In the genomic region with DNA sequence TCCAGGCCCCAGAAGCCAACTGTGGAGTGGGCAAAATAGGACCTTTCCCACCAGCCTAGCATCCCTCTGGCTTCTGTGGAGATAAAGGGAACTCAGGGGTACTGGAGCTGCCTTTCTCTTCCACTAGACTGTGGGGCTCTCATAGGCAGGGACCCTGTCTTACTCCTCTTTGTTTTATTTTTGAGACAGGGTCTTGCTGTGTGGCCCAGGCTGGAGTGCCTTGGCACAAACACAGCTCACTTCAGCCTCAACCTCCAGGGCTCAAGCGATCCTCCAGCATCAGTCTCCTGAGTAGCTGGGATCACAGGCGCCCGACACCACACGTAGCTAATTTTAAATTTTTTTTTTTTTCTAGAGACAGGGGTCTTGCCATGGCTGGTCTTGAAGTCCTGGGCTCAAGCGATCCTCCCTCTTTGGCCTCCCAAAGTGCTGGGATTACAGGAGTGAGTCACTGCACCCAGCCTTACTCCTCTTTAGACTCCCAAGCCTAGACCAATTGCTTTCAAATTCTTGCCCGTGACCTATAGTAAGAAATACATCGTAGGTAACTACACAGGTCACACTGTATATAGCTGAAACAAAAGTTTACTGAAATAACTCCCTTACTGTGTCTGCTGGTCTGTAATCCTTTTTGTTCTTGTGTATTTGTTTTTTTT, we compare ENCODE assay signal across 7 cellular contexts. TPM values are rescaled to one million over a fixed set of nuclear protein-coding genes. Genes with fewer than 3 reads are reported as not detected.
DNase-seq lines count a peak whose midpoint lies in the region; ATAC-seq and TF ChIP-seq lines count a peak whose summit lies in the region.

No MANE protein-coding gene starts in this region.

- BruUV-seq in HCT116 (replicated peaks; lab: Mats Ljungman, UMichigan) = no TSS peak

- peak overlapping the region; percentile 85 for H3K4me2 ChIP-seq in HCT116 (ENCODE audit: low read length)

- ATAC-seq in HCT116 (no peak), HG03095 (IDR thresholded peaks at IDR 0.05; ENCODE audit: unreplicated experiment) (no peak), HG03457 (IDR thresholded peaks at IDR 0.05; ENCODE audit: unreplicated experiment) (no peak)
- no peak for ATAC-seq in stimulated activated naive CD8-positive, alpha-beta T cell treated with anti-CD3 and anti-CD28 coated beads, Interleukin-15, amount 100 ng/mL, for 72 hours

- H3K79me2 ChIP-seq in HCT116 (ENCODE audit: insufficient read depth, low read length) = peaks cover 72% of the 10 kb centered on the region

- intact Hi-C loops in HCT116 (cut with micrococcal nuclease) = loop anchor here (10.0 kb wide), 3 partner anchors 101 to 351 kb away; partner anchors contain the start of genes ATPAF2, GID4 and SREBF1

- CTCF ChIA-PET in HCT116 (lab: Charles Lee) = no interaction called here
- CTCF ChIA-PET in activated CD4-positive, alpha-beta memory T cell treated with anti-CD3 and anti-CD28 coated beads, Interleukin-2, amount 10 ng/mL, durations not matched to agents 7 days and 5 days (lab: Charles Lee) = interaction anchor here (0.6 to 2.0 kb wide), 3 partner anchors 128 to 349 kb away, joined by 3 to 4 read pairs (median 4); no protein-coding TSS in a partner anchor

- peaks cover 27% of the 10 kb centered on the region for H3K4me1 Mint-ChIP-seq in activated CD4-positive, alpha-beta memory T cell treated with anti-CD3 and anti-CD28 coated beads, Interleukin-2, amount 10 ng/mL, durations not matched to agents 7 days and 5 days
- peaks cover 25% of the 10 kb centered on the region for H3K4me1 Mint-ChIP-seq in glutamatergic neuron (ENCODE audit: low read depth, unreplicated experiment)
- peaks cover 53% of the 10 kb centered on the region for H3K4me1 Mint-ChIP-seq in stimulated activated naive CD8-positive, alpha-beta T cell treated with anti-CD3 and anti-CD28 coated beads, Interleukin-15, amount 100 ng/mL, for 72 hours

- H3K9me3 ChIP-seq in HCT116 (ENCODE audit: control insufficient read depth in 1 of 2, insufficient read depth in 1 of 2, low read depth in 1 of 2, low read length in 2 of 2) = no peaks in the 10 kb centered on the region

- peak overlapping the region; percentile 94 for H3K9ac ChIP-seq in HCT116 (ENCODE audit: low read length)

- H3K27ac ChIP-seq in HCT116 (ENCODE audit: low read depth, low read length) = peak overlapping the region; percentile 97

- TF ChIP-seq RAD21 in HCT116 (IDR thresholded peaks at IDR 0.05; ENCODE audit: low read depth) = no peak

- TF ChIP-seq CTCF in HCT116 (IDR thresholded peaks at IDR 0.05 in 2 of 3, conservative IDR thresholded peaks at IDR 0.05 in 1 of 3; ENCODE audit: borderline replicate concordance in 1 of 3, insufficient read depth in 1 of 3, low read depth in 2 of 3, low read length in 2 of 3) (no peak), glutamatergic neuron (IDR thresholded peaks at IDR 0.05; ENCODE audit: partially characterized antibody, unreplicated experiment) (no peak)

- H3K27ac Mint-ChIP-seq in activated CD4-positive, alpha-beta memory T cell treated with anti-CD3 and anti-CD28 coated beads, Interleukin-2, amount 10 ng/mL, durations not matched to agents 7 days and 5 days = no peak overlapping the region
- peak overlapping the region; percentile 91 for H3K27ac Mint-ChIP-seq in glutamatergic neuron (ENCODE audit: unreplicated experiment)
- H3K27ac Mint-ChIP-seq in stimulated activated naive CD8-positive, alpha-beta T cell treated with anti-CD3 and anti-CD28 coated beads, Interleukin-15, amount 100 ng/mL, for 72 hours = peak overlapping the region; percentile 57 to 96

- H2AFZ ChIP-seq in HCT116 (ENCODE audit: low read depth, low read length, poor library complexity, severe bottlenecking) = no peak overlapping the region

- peaks cover 57 to 66% of the 10 kb centered on the region in 2 experiments for H3K4me1 ChIP-seq in HCT116 (ENCODE audit: control insufficient read depth in 1 of 2, insufficient read depth in 2 of 2, low read length in 2 of 2)

- no peaks in the 10 kb centered on the region for H3K27me3 ChIP-seq in HCT116 (ENCODE audit: insufficient read depth, low read length)

- H3K9me2 ChIP-seq in HCT116 (ENCODE audit: insufficient read depth) = no peaks in the 10 kb centered on the region

- peak overlapping the region; percentile 71 for H3K4me3 Mint-ChIP-seq in activated CD4-positive, alpha-beta memory T cell treated with anti-CD3 and anti-CD28 coated beads, Interleukin-2, amount 10 ng/mL, durations not matched to agents 7 days and 5 days
- peak overlapping the region; percentile 94 for H3K4me3 Mint-ChIP-seq in glutamatergic neuron (ENCODE audit: unreplicated experiment)
- peak overlapping the region; percentile 86 to 94 for H3K4me3 Mint-ChIP-seq in stimulated activated naive CD8-positive, alpha-beta T cell treated with anti-CD3 and anti-CD28 coated beads, Interleukin-15, amount 100 ng/mL, for 72 hours

- peaks cover 6% of the 10 kb centered on the region; the same call in 1 of the 2 replicates for H4K20me1 ChIP-seq in HCT116 (ENCODE audit: insufficient read depth)

- H3K4me3 ChIP-seq in HCT116 (replicated peaks in 1 of 2; ENCODE audit: low read depth in 1 of 2, low read length in 2 of 2) = peak overlapping the region; percentile 75 to 86

- H3K9me3 Mint-ChIP-seq in activated CD4-positive, alpha-beta memory T cell treated with anti-CD3 and anti-CD28 coated beads, Interleukin-2, amount 10 ng/mL, durations not matched to agents 7 days and 5 days = no peaks in the 10 kb centered on the region
- peaks cover 6% of the 10 kb centered on the region for H3K9me3 Mint-ChIP-seq in glutamatergic neuron (ENCODE audit: unreplicated experiment)
- H3K9me3 Mint-ChIP-seq in stimulated activated naive CD8-positive, alpha-beta T cell treated with anti-CD3 and anti-CD28 coated beads, Interleukin-15, amount 100 ng/mL, for 72 hours = no peaks in the 10 kb centered on the region

- H3K36me3 Mint-ChIP-seq in activated CD4-positive, alpha-beta memory T cell treated with anti-CD3 and anti-CD28 coated beads, Interleukin-2, amount 10 ng/mL, durations not matched to agents 7 days and 5 days (ENCODE audit: low read depth) = no peaks in the 10 kb centered on the region
- H3K36me3 Mint-ChIP-seq in glutamatergic neuron (ENCODE audit: unreplicated experiment) = no peaks in the 10 kb centered on the region

- DNase-seq in HCT116 (ENCODE audit: low read depth, low spot score) (no peak), glutamatergic neuron (no peak), germinal center (ENCODE audit: low spot score) (no peak)
- no peak for DNase-seq in activated CD4-positive, alpha-beta memory T cell treated with anti-CD3 and anti-CD28 coated beads, Interleukin-2, amount 10 ng/mL, durations not matched to agents 7 days and 5 days
- no peak for DNase-seq in stimulated activated naive CD8-positive, alpha-beta T cell treated with anti-CD3 and anti-CD28 coated beads, Interleukin-15, amount 100 ng/mL, for 72 hours

- H3K27me3 Mint-ChIP-seq in activated CD4-positive, alpha-beta memory T cell treated with anti-CD3 and anti-CD28 coated beads, Interleukin-2, amount 10 ng/mL, durations not matched to agents 7 days and 5 days = peaks cover 3% of the 10 kb centered on the region
- peaks cover 15% of the 10 kb centered on the region for H3K27me3 Mint-ChIP-seq in glutamatergic neuron (ENCODE audit: unreplicated experiment)
- no peaks in the 10 kb centered on the region for H3K27me3 Mint-ChIP-seq in stimulated activated naive CD8-positive, alpha-beta T cell treated with anti-CD3 and anti-CD28 coated beads, Interleukin-15, amount 100 ng/mL, for 72 hours

- RAD21 ChIA-PET in HCT116 (lab: Charles Lee; ENCODE audit: low non-redundant PET in 1 of 2, low total read pairs in 2 of 2, uncharacterized antibody in 2 of 2, unreplicated experiment in 2 of 2) = no interaction called here

- TF ChIP-seq POLR2A in HCT116 (IDR thresholded peaks at IDR 0.05; ENCODE audit: borderline replicate concordance, extremely low read depth, insufficient read depth, insufficient read length) = no peak

- POLR2A ChIA-PET in HCT116 (lab: Charles Lee) = interaction anchor here (0.6 to 1.8 kb wide), 2 partner anchors 10 to 152 kb away, joined by 3 to 5 read pairs; partner anchors contain the start of gene SREBF1
- POLR2A ChIA-PET in activated CD4-positive, alpha-beta memory T cell treated with anti-CD3 and anti-CD28 coated beads, Interleukin-2, amount 10 ng/mL, durations not matched to agents 7 days and 5 days (lab: Charles Lee) = interaction anchor here (0.8 to 3.3 kb wide), 3 partner anchors 10 to 67 kb away, joined by 3 to 47 read pairs (median 17); no protein-coding TSS in a partner anchor

- H3K36me3 ChIP-seq in HCT116 (ENCODE audit: control insufficient read depth in 1 of 2, insufficient read depth in 2 of 2, low read length in 2 of 2) = no peaks in the 10 kb centered on the region

TF ChIP-seq in HCT116, 20 proteins besides CTCF, POLR2A, EP300 and RAD21 (continues in another document):
- TF ChIP-seq, protein P1, sequence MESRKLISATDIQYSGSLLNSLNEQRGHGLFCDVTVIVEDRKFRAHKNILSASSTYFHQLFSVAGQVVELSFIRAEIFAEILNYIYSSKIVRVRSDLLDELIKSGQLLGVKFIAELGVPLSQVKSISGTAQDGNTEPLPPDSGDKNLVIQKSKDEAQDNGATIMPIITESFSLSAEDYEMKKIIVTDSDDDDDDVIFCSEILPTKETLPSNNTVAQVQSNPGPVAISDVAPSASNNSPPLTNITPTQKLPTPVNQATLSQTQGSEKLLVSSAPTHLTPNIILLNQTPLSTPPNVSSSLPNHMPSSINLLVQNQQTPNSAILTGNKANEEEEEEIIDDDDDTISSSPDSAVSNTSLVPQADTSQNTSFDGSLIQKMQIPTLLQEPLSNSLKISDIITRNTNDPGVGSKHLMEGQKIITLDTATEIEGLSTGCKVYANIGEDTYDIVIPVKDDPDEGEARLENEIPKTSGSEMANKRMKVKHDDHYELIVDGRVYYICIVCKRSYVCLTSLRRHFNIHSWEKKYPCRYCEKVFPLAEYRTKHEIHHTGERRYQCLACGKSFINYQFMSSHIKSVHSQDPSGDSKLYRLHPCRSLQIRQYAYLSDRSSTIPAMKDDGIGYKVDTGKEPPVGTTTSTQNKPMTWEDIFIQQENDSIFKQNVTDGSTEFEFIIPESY (IDR thresholded peaks at IDR 0.05; ENCODE audit: extremely low read depth, insufficient replicate concordance, low read length) = no peak
- TF ChIP-seq TCF7L2 (IDR thresholded peaks at IDR 0.05; ENCODE audit: borderline replicate concordance, extremely low read depth, insufficient read depth, insufficient read length) = no peak
- no peak for TF ChIP-seq SIN3A (IDR thresholded peaks at IDR 0.05; ENCODE audit: low read depth)

RNA-seq across cellular contexts. Expression of gene RAI1, which starts 2.6 kb away (rescaled TPM):
- total RNA-seq in HCT116 (2021; ENCODE audit: unreplicated experiment) = 38.5 TPM
- polyA plus RNA-seq in HCT116 (2012) = 21.0 and 25.2 TPM in 2 replicates
- 10 to 100 TPM; 16.7 TPM for total RNA-seq in activated CD4-positive, alpha-beta memory T cell treated with anti-CD3 and anti-CD28 coated beads, Interleukin-2, amount 10 ng/mL, durations not matched to agents 7 days and 5 days
- 70.2 TPM for total RNA-seq in glutamatergic neuron (ENCODE audit: unreplicated experiment)
